18 cellular contexts compared by ENCODE assay signal in the genomic region with DNA sequence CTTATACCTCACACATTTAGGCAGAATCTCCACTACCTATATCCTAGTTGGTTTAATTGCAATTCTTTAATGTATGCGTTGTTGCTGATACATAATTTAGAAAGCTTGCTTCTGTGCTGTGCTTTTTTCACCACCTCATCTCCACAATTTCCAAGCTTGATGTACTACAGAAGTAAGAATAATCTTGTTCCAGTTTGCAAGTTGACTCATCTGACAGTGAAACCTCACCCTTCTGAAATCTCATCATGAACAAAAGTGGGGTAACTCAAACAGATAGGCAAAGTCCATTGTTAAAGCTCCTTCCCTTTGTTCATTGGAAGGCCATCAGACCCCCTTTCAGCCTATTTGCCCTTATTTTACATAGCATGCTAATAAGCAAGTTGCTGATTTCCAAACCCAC. TPM values are rescaled to one million over a fixed set of nuclear protein-coding genes. Genes with fewer than 3 reads are reported as not detected.
DNase-seq lines count a peak whose midpoint lies in the region; ATAC-seq and TF ChIP-seq lines count a peak whose summit lies in the region.
"Had no signal": no experiment of that assay in that cellular context is flagged by ENCODE, and none has a peak within 500 bp of the region (broad histone marks: within the 10 kb centered on the region; RNA-seq: fewer than 3 reads in every experiment).

No MANE protein-coding gene starts in this region.

- ATAC-seq in GM21526 (IDR thresholded peaks at IDR 0.05; ENCODE audit: low FRiP score, unreplicated experiment): no peak

- POLR2A ChIA-PET in activated CD4-positive, alpha-beta memory T cell treated with anti-CD3 and anti-CD28 coated beads for 36 hours (lab: Charles Lee): interaction anchor here (0.9 to 1.8 kb wide), 2 partner anchors 13 to 271 kb away, joined by 3 to 17 read pairs; partner anchors contain the start of gene EIF4EBP2
- POLR2A ChIA-PET in activated CD4-positive, alpha-beta memory T cell treated with anti-CD3 and anti-CD28 coated beads, Interleukin-2, amount 10 ng/mL, durations not matched to agents 7 days and 5 days (lab: Charles Lee): interaction anchor here (1.4 to 3.9 kb wide), 3 partner anchors 13 to 20 kb away, joined by 3 to 27 read pairs (median 8); partner anchors contain the start of gene EIF4EBP2

- H3K9me3 Mint-ChIP-seq in activated CD4-positive, alpha-beta memory T cell treated with anti-CD3 and anti-CD28 coated beads for 36 hours: no peaks in the 10 kb centered on the region
- no peaks in the 10 kb centered on the region for H3K9me3 Mint-ChIP-seq in activated CD4-positive, alpha-beta memory T cell treated with anti-CD3 and anti-CD28 coated beads, Interleukin-2, amount 10 ng/mL, durations not matched to agents 7 days and 5 days
- H3K9me3 Mint-ChIP-seq in progenitor cell of endocrine pancreas (ENCODE audit: low read depth): no peaks in the 10 kb centered on the region
- no peaks in the 10 kb centered on the region for H3K9me3 Mint-ChIP-seq in Calu3 (ENCODE audit: low read depth, unreplicated experiment)
- H3K9me3 Mint-ChIP-seq: neural progenitor cell had no signal

- intact Hi-C loops in activated CD4-positive, alpha-beta memory T cell treated with anti-CD3 and anti-CD28 coated beads for 36 hours (cut with micrococcal nuclease): loop anchor here (1.0 kb wide), 1 partner anchor 12 kb away; no protein-coding TSS in a partner anchor
- intact Hi-C loops in Calu3 (cut with micrococcal nuclease; ENCODE audit: unreplicated experiment): no loop called here

- H3K27ac Mint-ChIP-seq in activated CD4-positive, alpha-beta memory T cell treated with anti-CD3 and anti-CD28 coated beads for 36 hours: peak overlapping the region; percentile 81
- no peak overlapping the region for H3K27ac Mint-ChIP-seq in activated CD4-positive, alpha-beta memory T cell treated with anti-CD3 and anti-CD28 coated beads, Interleukin-2, amount 10 ng/mL, durations not matched to agents 7 days and 5 days
- H3K27ac Mint-ChIP-seq in progenitor cell of endocrine pancreas: no peak overlapping the region
- no peak overlapping the region for H3K27ac Mint-ChIP-seq in Calu3 (ENCODE audit: unreplicated experiment)
- H3K27ac Mint-ChIP-seq: neural progenitor cell had no signal

- no peak overlapping the region for H3K4me3 Mint-ChIP-seq in activated CD4-positive, alpha-beta memory T cell treated with anti-CD3 and anti-CD28 coated beads for 36 hours
- no peak overlapping the region for H3K4me3 Mint-ChIP-seq in activated CD4-positive, alpha-beta memory T cell treated with anti-CD3 and anti-CD28 coated beads, Interleukin-2, amount 10 ng/mL, durations not matched to agents 7 days and 5 days
- no peak overlapping the region for H3K4me3 Mint-ChIP-seq in progenitor cell of endocrine pancreas (ENCODE audit: low read depth)
- H3K4me3 Mint-ChIP-seq in Calu3 (ENCODE audit: low read depth, unreplicated experiment): no peak overlapping the region
- H3K4me3 Mint-ChIP-seq: neural progenitor cell had no signal

- no peak overlapping the region for H3K4me3 ChIP-seq in choroid plexus epithelial cell (ENCODE audit: low read depth, low read length)
- H3K4me3 ChIP-seq in skeletal muscle satellite cell (ENCODE audit: low read length): peak overlapping the region; percentile 36
- H3K4me3 ChIP-seq: neural progenitor cell, transverse colon had no signal

- no peaks in the 10 kb centered on the region for H3K27me3 ChIP-seq in skeletal muscle satellite cell (ENCODE audit: control insufficient read depth, insufficient read depth, low read length)
- H3K27me3 ChIP-seq: neural progenitor cell, transverse colon had no signal

- peak overlapping the region; percentile 74 for H3K4me2 ChIP-seq in skeletal muscle satellite cell (ENCODE audit: low read length)
- H3K4me2 ChIP-seq: neural progenitor cell had no signal

- H3K36me3 ChIP-seq in skeletal muscle satellite cell (ENCODE audit: insufficient read depth, low read length): peaks cover 35% of the 10 kb centered on the region

- peaks cover 15% of the 10 kb centered on the region for H3K36me3 Mint-ChIP-seq in activated CD4-positive, alpha-beta memory T cell treated with anti-CD3 and anti-CD28 coated beads for 36 hours
- H3K36me3 Mint-ChIP-seq in activated CD4-positive, alpha-beta memory T cell treated with anti-CD3 and anti-CD28 coated beads, Interleukin-2, amount 10 ng/mL, durations not matched to agents 7 days and 5 days (ENCODE audit: low read depth): peaks cover 39% of the 10 kb centered on the region
- peaks cover 11% of the 10 kb centered on the region for H3K36me3 Mint-ChIP-seq in progenitor cell of endocrine pancreas (ENCODE audit: insufficient read depth)
- H3K36me3 Mint-ChIP-seq in Calu3 (ENCODE audit: insufficient read depth, unreplicated experiment): peaks cover 16% of the 10 kb centered on the region

- no peak overlapping the region for H3K9ac ChIP-seq in skeletal muscle satellite cell (ENCODE audit: low read depth, low read length)
- H3K9ac ChIP-seq: neural progenitor cell had no signal

- no peaks in the 10 kb centered on the region for H3K9me3 ChIP-seq in skeletal muscle satellite cell (replicated peaks; ENCODE audit: low read length)
- H3K9me3 ChIP-seq: transverse colon had no signal

- CTCF ChIA-PET in activated CD4-positive, alpha-beta memory T cell treated with anti-CD3 and anti-CD28 coated beads for 36 hours (lab: Charles Lee): interaction anchor here (0.8 to 1.3 kb wide), 6 partner anchors 13 to 324 kb away, joined by 3 to 5 read pairs (median 3); partner anchors contain the start of gene EIF4EBP2
- CTCF ChIA-PET in activated CD4-positive, alpha-beta memory T cell treated with anti-CD3 and anti-CD28 coated beads, Interleukin-2, amount 10 ng/mL, durations not matched to agents 7 days and 5 days (lab: Charles Lee): interaction anchor here (1.4 kb wide), 1 partner anchor 53 kb away, joined by 3 read pairs; no protein-coding TSS in a partner anchor
- CTCF ChIA-PET in Calu3 (lab: Charles Lee): no interaction called here

- no TSS peak for BruUV-seq in Calu3 (replicated peaks; lab: Mats Ljungman, UMichigan)

- DNase-seq in activated CD4-positive, alpha-beta memory T cell treated with anti-CD3 and anti-CD28 coated beads for 36 hours: no peak
- DNase-seq in activated CD4-positive, alpha-beta memory T cell treated with anti-CD3 and anti-CD28 coated beads, Interleukin-2, amount 10 ng/mL, durations not matched to agents 7 days and 5 days: no peak
- DNase-seq in HCEC 1CT (peak; percentile 23), choroid plexus epithelial cell (ENCODE audit: low read depth) (peak; percentile 33), progenitor cell of endocrine pancreas (ENCODE audit: low spot score, unreplicated experiment) (no peak), Calu3 (no peak)
- DNase-seq: amygdala; head of caudate nucleus; NCI-H1048; right cardiac atrium; stimulated activated CD4-positive, alpha-beta T cell treated with anti-CD3 and anti-CD28 coated beads, Interleukin-2, amount 100 ng/mL, for 48 hours; transverse colon had no signal

- H3K4me1 ChIP-seq in skeletal muscle satellite cell (ENCODE audit: control insufficient read depth, insufficient read depth, low read length): peaks cover 23% of the 10 kb centered on the region

- TF ChIP-seq CTCF in choroid plexus epithelial cell (conservative IDR thresholded peaks at IDR 0.05; ENCODE audit: low read depth, low read length) (no peak), progenitor cell of endocrine pancreas (IDR thresholded peaks at IDR 0.05; ENCODE audit: unreplicated experiment) (no peak), Calu3 (IDR thresholded peaks at IDR 0.05; ENCODE audit: unreplicated experiment) (no peak)

- no peaks in the 10 kb centered on the region for H3K27me3 Mint-ChIP-seq in activated CD4-positive, alpha-beta memory T cell treated with anti-CD3 and anti-CD28 coated beads for 36 hours
- no peaks in the 10 kb centered on the region for H3K27me3 Mint-ChIP-seq in activated CD4-positive, alpha-beta memory T cell treated with anti-CD3 and anti-CD28 coated beads, Interleukin-2, amount 10 ng/mL, durations not matched to agents 7 days and 5 days
- H3K27me3 Mint-ChIP-seq in progenitor cell of endocrine pancreas (no peaks in the 10 kb centered on the region), Calu3 (ENCODE audit: unreplicated experiment) (no peaks in the 10 kb centered on the region)

- H3K4me1 Mint-ChIP-seq in activated CD4-positive, alpha-beta memory T cell treated with anti-CD3 and anti-CD28 coated beads for 36 hours (ENCODE audit: low read depth): peaks cover 37% of the 10 kb centered on the region
- H3K4me1 Mint-ChIP-seq in activated CD4-positive, alpha-beta memory T cell treated with anti-CD3 and anti-CD28 coated beads, Interleukin-2, amount 10 ng/mL, durations not matched to agents 7 days and 5 days: peaks cover 29% of the 10 kb centered on the region
- H3K4me1 Mint-ChIP-seq in progenitor cell of endocrine pancreas (ENCODE audit: low read depth) (no peaks in the 10 kb centered on the region), Calu3 (ENCODE audit: low read depth, unreplicated experiment) (peaks cover 11% of the 10 kb centered on the region)

RNA-seq across cellular contexts. Expression of gene EIF4EBP2, which starts 13.6 kb away (rescaled TPM):
- 10 to 100 TPM; 27.1 to 27.5 TPM for total RNA-seq in activated CD4-positive, alpha-beta memory T cell treated with anti-CD3 and anti-CD28 coated beads for 36 hours
- 10 to 100 TPM; 52.6 to 53.8 TPM for total RNA-seq in activated CD4-positive, alpha-beta memory T cell treated with anti-CD3 and anti-CD28 coated beads, Interleukin-2, amount 10 ng/mL, durations not matched to agents 7 days and 5 days
- 30.9 and 32.8 TPM in 2 replicates for total RNA-seq in skeletal muscle satellite cell (2012; rRNA removed)
- total RNA-seq in progenitor cell of endocrine pancreas: 99.6 and 101 TPM in 2 replicates
- 53.1 and 54.7 TPM in 2 replicates for total RNA-seq in Calu3 (2022)

RNA-seq across cellular contexts. Expression of gene NODAL, which starts 23.9 kb away (rescaled TPM):
- not detected for total RNA-seq in activated CD4-positive, alpha-beta memory T cell treated with anti-CD3 and anti-CD28 coated beads for 36 hours
- under 1 TPM in 1 of 2 experiments, not detected in 1; 0.25 TPM for total RNA-seq in activated CD4-positive, alpha-beta memory T cell treated with anti-CD3 and anti-CD28 coated beads, Interleukin-2, amount 10 ng/mL, durations not matched to agents 7 days and 5 days
- not detected in 2 replicates for total RNA-seq in skeletal muscle satellite cell (2012; rRNA removed)
- not detected in 2 replicates for total RNA-seq in progenitor cell of endocrine pancreas
- total RNA-seq in Calu3 (2022): not detected in 2 replicates
- total RNA-seq: A673, chondrocyte, epithelial cell of proximal tubule, right cardiac atrium, transverse colon had no signal

RNA-seq across cellular contexts. Expression of gene LRRC20, which starts 35.1 kb away (rescaled TPM):
- total RNA-seq in activated CD4-positive, alpha-beta memory T cell treated with anti-CD3 and anti-CD28 coated beads for 36 hours: 10 to 100 TPM; 10.6 to 12.0 TPM
- 10 to 100 TPM in 1 of 2 experiments, 1 to 10 TPM in 1; 9.8 to 10.3 TPM for total RNA-seq in activated CD4-positive, alpha-beta memory T cell treated with anti-CD3 and anti-CD28 coated beads, Interleukin-2, amount 10 ng/mL, durations not matched to agents 7 days and 5 days
- total RNA-seq in skeletal muscle satellite cell (2012; rRNA removed): 5.7 and 11.7 TPM in 2 replicates
- total RNA-seq in progenitor cell of endocrine pancreas (16.7 and 19.6 TPM in 2 replicates), Calu3 (2022) (34.4 and 37.1 TPM in 2 replicates)

Comparison
In these comparisons a context has a peak if more than half of its experiments do, and no peak if none do; other contexts are left out.
1. DNase-seq: peak in HCEC 1CT (single experiment) and choroid plexus epithelial cell (single experiment); none in activated CD4-positive, alpha-beta memory T cell treated with anti-CD3 and anti-CD28 coated beads for 36 hours (single experiment), activated CD4-positive, alpha-beta memory T cell treated with anti-CD3 and anti-CD28 coated beads, Interleukin-2, amount 10 ng/mL, durations not matched to agents 7 days and 5 days (single experiment), progenitor cell of endocrine pancreas (single experiment) and Calu3 (single experiment).